12 cellular contexts compared by ENCODE assay signal in the genomic region with DNA sequence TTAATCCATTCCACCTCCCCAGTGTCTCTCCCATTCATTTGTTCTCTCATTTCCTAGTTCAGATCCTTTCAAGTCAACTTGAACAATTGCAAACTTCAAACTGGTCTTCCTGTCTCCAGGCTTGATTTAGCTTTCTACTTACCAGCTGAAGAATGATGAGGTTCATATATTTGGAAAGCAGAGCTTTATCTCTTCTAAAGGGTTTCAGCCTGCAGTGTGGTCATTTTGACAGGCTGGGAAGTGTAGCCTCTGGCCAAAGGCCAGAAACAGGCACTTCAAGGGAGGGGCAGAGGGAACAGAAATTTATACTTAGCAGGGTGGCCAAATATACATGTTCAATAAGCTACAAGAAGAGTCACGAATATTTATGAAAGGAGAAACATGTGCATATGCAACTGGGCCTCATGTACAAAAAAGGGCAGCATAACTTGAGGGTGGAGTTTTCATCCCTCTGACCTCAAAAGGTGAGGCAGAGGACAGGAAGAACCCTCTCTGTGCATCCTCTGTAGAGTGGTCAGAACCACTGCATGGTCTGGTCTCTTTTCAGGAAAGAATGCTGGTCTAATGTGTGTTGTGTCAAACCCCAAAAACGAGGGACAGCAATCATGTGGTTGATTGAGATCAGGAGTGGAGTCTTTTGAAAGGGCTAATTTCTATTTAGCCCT. TPM values are rescaled to one million over a fixed set of nuclear protein-coding genes. Genes with fewer than 3 reads are reported as not detected.
A peak's percentile ranks its signal among the peaks of the same experiment; 100 is the strongest.
DNase-seq lines count a peak whose midpoint lies in the region; ATAC-seq and TF ChIP-seq lines count a peak whose summit lies in the region.
"Had no signal": no experiment of that assay in that cellular context is flagged by ENCODE, and none has a peak within 500 bp of the region (broad histone marks: within the 10 kb centered on the region; RNA-seq: fewer than 3 reads in every experiment).

No MANE protein-coding gene starts in this region.

- intact Hi-C loops in left cardiac atrium (cut with DNase I) = no loop called here

- H3K9me3 Mint-ChIP-seq in stimulated activated effector memory CD8-positive, alpha-beta T cell treated with anti-CD3 and anti-CD28 coated beads, Interleukin-12 subunit alpha, Interleukin-12 subunit beta, amount 100 ng/mL, for 72 hours = no peaks in the 10 kb centered on the region
- H3K9me3 Mint-ChIP-seq: CD4-positive, alpha-beta T cell; nephron progenitor cell had no signal

- H3K9ac ChIP-seq in Loucy (ENCODE audit: low read depth, low read length, poor library complexity, severe bottlenecking) = no peak overlapping the region

- in situ Hi-C loops in astrocyte of the spinal cord (cut with HindIII; ENCODE audit: low sequenced_read_pairs) = no loop called here

- ATAC-seq in left cardiac atrium = peak; percentile 57 to 63
- ATAC-seq in stimulated activated effector memory CD8-positive, alpha-beta T cell treated with anti-CD3 and anti-CD28 coated beads, Interleukin-12 subunit alpha, Interleukin-12 subunit beta, amount 100 ng/mL, for 72 hours = no peak

- H3K4me3 ChIP-seq in Loucy (ENCODE audit: low read length, poor library complexity, severe bottlenecking) (no peak overlapping the region), astrocyte of the spinal cord (ENCODE audit: low read depth, low read length) (no peak overlapping the region)

- peaks cover 18% of the 10 kb centered on the region for H3K4me1 Mint-ChIP-seq in stimulated activated effector memory CD8-positive, alpha-beta T cell treated with anti-CD3 and anti-CD28 coated beads, Interleukin-12 subunit alpha, Interleukin-12 subunit beta, amount 100 ng/mL, for 72 hours
- H3K4me1 Mint-ChIP-seq: nephron progenitor cell had no signal

- H3K36me3 ChIP-seq in Loucy (ENCODE audit: insufficient read depth, low read length) = no peaks in the 10 kb centered on the region

- H3K79me2 ChIP-seq in Loucy (ENCODE audit: insufficient read depth, low read length) = no peaks in the 10 kb centered on the region

- H3F3A ChIP-seq in Loucy (ENCODE audit: low read depth) = no peaks in the 10 kb centered on the region

- no peaks in the 10 kb centered on the region for H3K9me3 ChIP-seq in Loucy (ENCODE audit: insufficient read depth, low read depth, low read length)

- H4K20me1 ChIP-seq in Loucy (ENCODE audit: insufficient read depth, low read length, poor library complexity, severe bottlenecking) = no peaks in the 10 kb centered on the region

- no peaks in the 10 kb centered on the region for H3K9me2 ChIP-seq in Loucy (replicated peaks; ENCODE audit: low read depth, low read length)

- peak overlapping the region; percentile 5 for H3K27ac Mint-ChIP-seq in stimulated activated effector memory CD8-positive, alpha-beta T cell treated with anti-CD3 and anti-CD28 coated beads, Interleukin-12 subunit alpha, Interleukin-12 subunit beta, amount 100 ng/mL, for 72 hours
- H3K27ac Mint-ChIP-seq: CD4-positive, alpha-beta T cell had no signal

- DNase-seq in astrocyte of the spinal cord (ENCODE audit: low read depth, low spot score) (peak; percentile 8), left cardiac atrium (no peak), NCI-H1092 (lab: John Stamatoyannopoulos, UW) (no peak), nucleus accumbens (lab: John Stamatoyannopoulos, UW) (no peak)
- no peak for DNase-seq in stimulated activated effector memory CD8-positive, alpha-beta T cell treated with anti-CD3 and anti-CD28 coated beads, Interleukin-12 subunit alpha, Interleukin-12 subunit beta, amount 100 ng/mL, for 72 hours (ENCODE audit: low spot score in 2 of 2)
- no peak for DNase-seq in activated effector memory CD4-positive, alpha-beta T cell treated with Interleukin-2 at 50 U/mL for 16 hours
- DNase-seq: activated CD8-positive, alpha-beta memory T cell treated with anti-CD3 and anti-CD28 coated beads for 24 hours; CD4-positive, alpha-beta T cell; NCI-H187; nephron progenitor cell; T-helper 1 cell had no signal

- H3K4me3 Mint-ChIP-seq in stimulated activated effector memory CD8-positive, alpha-beta T cell treated with anti-CD3 and anti-CD28 coated beads, Interleukin-12 subunit alpha, Interleukin-12 subunit beta, amount 100 ng/mL, for 72 hours = no peak overlapping the region
- H3K4me3 Mint-ChIP-seq: CD4-positive, alpha-beta T cell; nephron progenitor cell had no signal

- H3K36me3 Mint-ChIP-seq in stimulated activated effector memory CD8-positive, alpha-beta T cell treated with anti-CD3 and anti-CD28 coated beads, Interleukin-12 subunit alpha, Interleukin-12 subunit beta, amount 100 ng/mL, for 72 hours = no peaks in the 10 kb centered on the region

- TF ChIP-seq CTCF in Loucy (conservative IDR thresholded peaks at IDR 0.05; ENCODE audit: low read length) (no peak), astrocyte of the spinal cord (IDR thresholded peaks at IDR 0.05; ENCODE audit: low read depth, low read length) (no peak)

- peak overlapping the region; percentile 50 for H3K4me2 ChIP-seq in Loucy (ENCODE audit: low read depth, low read length, poor library complexity, severe bottlenecking)

- H2AFZ ChIP-seq in Loucy (ENCODE audit: low read length) = no peak overlapping the region

- H3K27me3 ChIP-seq in Loucy (ENCODE audit: insufficient read depth, low read length, poor library complexity, severe bottlenecking) = no peaks in the 10 kb centered on the region

- H3K4me1 ChIP-seq in Loucy (ENCODE audit: insufficient read depth, low read length, poor library complexity, severe bottlenecking) = peaks cover 9% of the 10 kb centered on the region

RNA-seq across cellular contexts. Expression of gene HECTD1, which starts 34.0 kb away (rescaled TPM):
- total RNA-seq in left cardiac atrium = 100 to 1,000 TPM; 121 to 178 TPM
